In the genomic region with DNA sequence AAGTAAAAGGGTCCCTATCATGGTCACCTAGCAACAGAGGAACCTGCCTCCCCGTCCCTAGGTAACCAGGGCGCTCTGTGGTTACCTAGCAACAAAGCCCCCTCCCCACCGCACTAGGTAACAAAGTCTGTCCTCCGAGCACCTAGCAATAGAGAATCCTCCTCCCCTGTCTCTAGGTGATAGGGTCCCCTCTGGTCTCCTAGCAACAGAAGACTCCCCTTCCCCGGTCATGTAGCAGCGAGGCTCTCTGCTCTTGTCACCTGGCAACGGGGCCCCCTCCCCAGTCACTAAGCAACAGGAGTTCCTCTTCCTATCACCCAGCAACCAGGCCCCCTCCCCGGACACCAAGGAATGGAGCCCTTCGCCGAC, we compare ENCODE assay signal across 8 cellular contexts. TPM values are rescaled to one million over a fixed set of nuclear protein-coding genes. Genes with fewer than 3 reads are reported as not detected.
DNase-seq lines count a peak whose midpoint lies in the region; ATAC-seq and TF ChIP-seq lines count a peak whose summit lies in the region.

No MANE protein-coding gene starts in this region.

- peak overlapping the region; percentile 89 to 100 (median 99) for H3K27ac Mint-ChIP-seq in naive thymus-derived CD8-positive, alpha-beta T cell

- no peaks in the 10 kb centered on the region for H3K9me3 ChIP-seq in colonic mucosa

- POLR2A ChIA-PET in naive thymus-derived CD8-positive, alpha-beta T cell (lab: Charles Lee), result interaction anchor here (0.6 to 2.5 kb wide), 14 partner anchors 14 to 634 kb away, joined by 3 to 16 read pairs (median 4); partner anchors contain the start of genes AKT1S1, EMC10, GARIN5A and NR1H2

- peak overlapping the region; percentile 78 to 84 for H3K9ac ChIP-seq in colonic mucosa (ENCODE audit: low read depth in 2 of 2, low read length in 2 of 2)

- intact Hi-C loops in colonic mucosa (cut with DNase I), result no loop called here

- peak overlapping the region; percentile 76 to 98 (median 94) for H3K4me3 Mint-ChIP-seq in naive thymus-derived CD8-positive, alpha-beta T cell

- peak; percentile 93 for DNase-seq in NCI-H2171 treated with DMSO at 0.1 percent for 48 hours (lab: John Stamatoyannopoulos, UW)
- no peak for DNase-seq in NCI-H2171 (lab: John Stamatoyannopoulos, UW)
- peak; percentile 96 for DNase-seq in NCI-H69 (lab: John Stamatoyannopoulos, UW)
- no peak for DNase-seq in colonic mucosa
- peak in 1 of 10 donors; percentile 68 for DNase-seq in naive thymus-derived CD8-positive, alpha-beta T cell
- no peak for DNase-seq in ecto neural progenitor cell (ENCODE audit: low spot score)

- no peaks in the 10 kb centered on the region for H3K4me1 ChIP-seq in colonic mucosa

- peaks cover 19 to 25% (median 19%) of the 10 kb centered on the region in 4 donors for H3K4me1 Mint-ChIP-seq in naive thymus-derived CD8-positive, alpha-beta T cell

- H3K36me3 Mint-ChIP-seq in naive thymus-derived CD8-positive, alpha-beta T cell, result peaks cover 0 to 2% (median 0%) of the 10 kb centered on the region in 3 donors

- H3K27me3 ChIP-seq in colonic mucosa, result peaks cover 3% of the 10 kb centered on the region

- H3K4me3 ChIP-seq in colonic mucosa, result peak overlapping the region; percentile 63

- ATAC-seq in naive thymus-derived CD8-positive, alpha-beta T cell, result peak; percentile 29 to 31
- no peak for ATAC-seq in GM18867 (IDR thresholded peaks at IDR 0.05; ENCODE audit: unreplicated experiment)
- ATAC-seq in GM18907 (IDR thresholded peaks at IDR 0.05; ENCODE audit: unreplicated experiment), result no peak

- H3K27ac ChIP-seq in colonic mucosa, result peak overlapping the region; percentile 63

- H3K27me3 Mint-ChIP-seq in naive thymus-derived CD8-positive, alpha-beta T cell, result peaks cover 0 to 18% (median 8%) of the 10 kb centered on the region in 5 donors

- H3K36me3 ChIP-seq in colonic mucosa, result no peaks in the 10 kb centered on the region

- no peak for TF ChIP-seq CTCF in colonic mucosa (IDR thresholded peaks at IDR 0.05)

- H3K9me3 Mint-ChIP-seq in naive thymus-derived CD8-positive, alpha-beta T cell, result no peaks in the 10 kb centered on the region

RNA-seq across cellular contexts. Expression of gene JOSD2, which starts 0.3 kb away (rescaled TPM):
- total RNA-seq in colonic mucosa, result 10 to 100 TPM; 27.0 to 45.0 TPM
- total RNA-seq in naive thymus-derived CD8-positive, alpha-beta T cell, result 10 to 100 TPM; 22.8 to 25.6 TPM
- polyA plus RNA-seq in naive thymus-derived CD8-positive, alpha-beta T cell, result 10 to 100 TPM; 19.8 to 26.2 (median 22.8) TPM

RNA-seq across cellular contexts. Expression of gene ASPDH, which starts 3.0 kb away (rescaled TPM):
- not detected for total RNA-seq in colonic mucosa
- total RNA-seq in naive thymus-derived CD8-positive, alpha-beta T cell, result not detected
- 1 to 10 TPM in 1 of 3 donors, not detected in 2; 1.4 TPM for polyA plus RNA-seq in naive thymus-derived CD8-positive, alpha-beta T cell

RNA-seq across cellular contexts. Expression of gene GARIN5A, which starts 34.0 kb away (rescaled TPM):
- total RNA-seq in colonic mucosa, result 1 to 10 TPM; 2.1 to 4.4 TPM
- total RNA-seq in naive thymus-derived CD8-positive, alpha-beta T cell, result under 1 TPM in 1 of 2 experiments, not detected in 1; 0.94 TPM
- 1 to 10 TPM in 1 of 3 donors, under 1 TPM in 2; 0.65 to 1.7 (median 0.96) TPM for polyA plus RNA-seq in naive thymus-derived CD8-positive, alpha-beta T cell

RNA-seq across cellular contexts. Expression of gene EMC10, which starts 34.4 kb away (rescaled TPM):
- 100 to 1,000 TPM; 112 to 163 TPM for total RNA-seq in colonic mucosa
- 10 to 100 TPM; 83.5 to 84.4 TPM for total RNA-seq in naive thymus-derived CD8-positive, alpha-beta T cell
- 10 to 100 TPM in 1 of 3 donors, 1 to 10 TPM in 2; 8.3 to 11.2 (median 9.6) TPM for polyA plus RNA-seq in naive thymus-derived CD8-positive, alpha-beta T cell

RNA-seq across cellular contexts. Expression of gene LRRC4B, which starts 57.6 kb away (rescaled TPM):
- 1 to 10 TPM; 1.1 TPM for total RNA-seq in colonic mucosa
- total RNA-seq in naive thymus-derived CD8-positive, alpha-beta T cell, result not detected
- polyA plus RNA-seq in naive thymus-derived CD8-positive, alpha-beta T cell, result not detected

Comparison
In these comparisons a context has a peak if more than half of its experiments do, and no peak if none do; other contexts are left out.
1. DNase-seq: peak in NCI-H2171 treated with DMSO at 0.1 percent for 48 hours (single experiment) and NCI-H69 (single experiment); none in NCI-H2171 (single experiment), colonic mucosa (single experiment) and ecto neural progenitor cell (single experiment).
2. ATAC-seq: peak in naive thymus-derived CD8-positive, alpha-beta T cell (2 of 2); none in GM18867 (single experiment) and GM18907 (single experiment).